8 cellular contexts compared by ENCODE assay signal in the genomic region with DNA sequence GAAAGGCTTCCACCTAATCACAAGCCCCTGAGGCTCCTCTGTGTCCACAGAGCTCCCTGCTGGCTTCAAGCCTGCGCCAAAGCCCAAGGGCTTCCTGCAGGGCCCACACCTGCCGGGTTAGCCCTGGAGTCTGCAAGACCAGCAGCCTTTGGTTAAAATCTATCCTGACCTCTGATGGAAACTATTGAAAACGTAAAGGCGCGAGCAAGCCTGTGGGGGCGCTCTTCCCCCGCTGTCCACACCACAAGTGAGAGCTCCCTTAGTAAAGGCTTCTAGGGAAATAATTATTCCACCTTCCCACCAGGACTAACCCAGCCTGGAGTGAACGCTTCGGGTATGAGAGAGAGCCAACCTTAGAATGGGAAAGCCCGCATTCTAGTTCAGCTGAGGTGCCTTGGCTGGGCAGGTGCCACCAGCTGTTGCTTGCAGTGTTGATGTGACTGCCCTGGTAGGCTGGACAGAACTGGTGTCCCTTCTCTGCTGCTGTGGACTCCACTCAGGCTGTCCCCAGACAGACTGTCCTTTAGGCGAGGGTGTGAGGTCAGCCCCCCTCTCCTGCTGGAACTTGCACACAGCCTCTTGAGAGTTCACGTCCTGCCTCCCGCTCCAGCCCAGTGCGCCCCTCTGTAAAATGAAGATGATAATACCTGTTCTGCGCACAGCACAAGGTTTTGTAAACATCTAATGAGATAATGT.
DNase-seq lines count a peak whose midpoint lies in the region; ATAC-seq and TF ChIP-seq lines count a peak whose summit lies in the region.

No MANE protein-coding gene starts in this region.

- no peaks in the 10 kb centered on the region for H3K27me3 ChIP-seq in BE2C
- no peaks in the 10 kb centered on the region for H3K27me3 ChIP-seq in HL-60 (ENCODE audit: insufficient read depth, poor library complexity, severe bottlenecking)
- no peaks in the 10 kb centered on the region for H3K27me3 ChIP-seq in adrenal gland
- H3K27me3 ChIP-seq in kidney epithelial cell (ENCODE audit: control insufficient read depth, insufficient read depth, low read length) = no peaks in the 10 kb centered on the region

- H3K27ac ChIP-seq in HL-60 (replicated peaks) (no peak overlapping the region), adrenal gland (no peak overlapping the region)

- intact Hi-C loops in adrenal gland (cut with DNase I) = no loop called here

- TF ChIP-seq POLR2A in adrenal gland (IDR thresholded peaks at IDR 0.05) = no peak

- DNase-seq in BE2C = no peak
- DNase-seq in HL-60 (ENCODE audit: low read depth in 1 of 2, low spot score in 1 of 2) = no peak
- DNase-seq in adrenal gland = peak in 4 of 7 donors; percentile 35 to 47 (median 44)
- no peak for DNase-seq in kidney epithelial cell (ENCODE audit: low read depth)
- DNase-seq in DMS153 treated with DMSO at 0.1 percent for 48 hours (lab: John Stamatoyannopoulos, UW; ENCODE audit: unreplicated experiment) = no peak

- H3K9me3 ChIP-seq in BE2C (no peaks in the 10 kb centered on the region), adrenal gland (replicated peaks in 1 of 3) (no peaks in the 10 kb centered on the region)

- H3K36me3 ChIP-seq in BE2C (no peaks in the 10 kb centered on the region), adrenal gland (replicated peaks in 1 of 2) (no peaks in the 10 kb centered on the region), kidney epithelial cell (ENCODE audit: control insufficient read depth, insufficient read depth, low read length) (no peaks in the 10 kb centered on the region)

- H3K4me3 ChIP-seq in BE2C (ENCODE audit: low read depth, low read length) (no peak overlapping the region), HL-60 (replicated peaks; ENCODE audit: insufficient read depth, low read length) (no peak overlapping the region), adrenal gland (no peak overlapping the region), kidney epithelial cell (ENCODE audit: low read depth, low read length) (no peak overlapping the region)

- no peak for ATAC-seq in HG03280 (IDR thresholded peaks at IDR 0.05; ENCODE audit: unreplicated experiment)
- ATAC-seq in GM21515 (IDR thresholded peaks at IDR 0.05; ENCODE audit: unreplicated experiment) = no peak
- no peak for ATAC-seq in HG02938 (IDR thresholded peaks at IDR 0.05; ENCODE audit: unreplicated experiment)

- TF ChIP-seq CTCF in BE2C (IDR thresholded peaks at IDR 0.05; ENCODE audit: low read depth, low read length) = peak; percentile 59
- TF ChIP-seq CTCF in HL-60 (IDR thresholded peaks at IDR 0.05; ENCODE audit: insufficient read depth, low read length) = peak; percentile 46
- peak; percentile 22 to 56 (median 39) for TF ChIP-seq CTCF in adrenal gland (IDR thresholded peaks at IDR 0.05)
- peak; percentile 74 for TF ChIP-seq CTCF in kidney epithelial cell (IDR thresholded peaks at IDR 0.05; ENCODE audit: insufficient read depth, low read length, poor library complexity, severe bottlenecking)

- 73 to 79% (median 76%) methylated on average over 10 to 15 of the region's 15 CpGs for WGBS in adrenal gland, 4 donors

- no peaks in the 10 kb centered on the region for H3K4me1 ChIP-seq in BE2C
- peaks cover 0 to 5% of the 10 kb centered on the region in 2 donors for H3K4me1 ChIP-seq in adrenal gland (replicated peaks in 1 of 2)

Comparison
In these comparisons a context has a peak if more than half of its experiments do, and no peak if none do; other contexts are left out.
1. DNase-seq: peak in adrenal gland (4 of 7); none in BE2C (single experiment), HL-60 (0 of 2), kidney epithelial cell (single experiment) and DMS153 treated with DMSO at 0.1 percent for 48 hours (single experiment).
2. Peak in every context shown above with its lines, with median percentiles within 50 percentile points of each other: CTCF ChIP-seq.